ENCODE assay signal across 9 cellular contexts in the genomic region with DNA sequence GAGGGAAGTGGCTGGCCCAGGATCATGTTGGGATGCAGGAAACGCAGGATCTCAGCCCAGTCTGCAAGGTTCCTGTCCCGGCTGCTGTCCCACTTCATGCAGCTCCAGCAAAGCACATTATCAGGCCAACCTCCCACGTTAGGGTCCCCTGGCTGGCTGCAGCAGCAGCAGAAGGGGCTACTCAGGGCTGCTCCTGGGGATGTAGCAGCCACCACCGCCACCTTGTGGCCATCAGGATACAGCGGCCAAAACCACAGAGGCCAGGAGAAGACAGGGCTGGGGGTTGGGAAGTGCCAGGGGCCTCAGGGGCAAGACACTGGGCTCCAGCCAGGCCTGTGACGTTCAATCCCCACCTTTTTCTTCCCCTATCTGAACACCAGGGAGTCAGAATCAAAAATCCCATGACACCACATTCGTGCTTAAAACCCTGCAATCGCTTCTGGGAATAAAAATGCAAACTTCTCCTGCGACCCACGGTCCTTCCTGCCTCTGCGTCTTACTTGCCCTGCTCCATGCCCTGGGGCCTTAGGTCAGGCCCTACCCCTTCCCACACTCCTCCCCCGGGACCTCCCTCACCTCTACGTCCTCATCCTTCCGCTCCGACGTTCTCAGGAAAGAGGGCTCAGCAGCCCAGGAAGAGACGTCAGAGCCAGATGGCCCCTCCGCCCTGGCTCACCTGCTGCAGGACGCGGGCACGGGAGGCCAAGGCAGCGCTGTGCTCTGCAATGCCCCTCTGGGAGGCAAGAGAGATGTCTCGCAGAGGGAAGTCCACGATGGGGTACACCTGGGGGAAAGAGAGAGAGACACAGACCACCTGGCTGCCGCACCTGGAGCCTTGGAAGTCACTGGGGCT. TPM values are rescaled to one million over a fixed set of nuclear protein-coding genes. Genes with fewer than 3 reads are reported as not detected.
DNase-seq lines count a peak whose midpoint lies in the region; ATAC-seq and TF ChIP-seq lines count a peak whose summit lies in the region.
"Had no signal": no experiment of that assay in that cellular context is flagged by ENCODE, and none has a peak within 500 bp of the region (broad histone marks: within the 10 kb centered on the region; RNA-seq: fewer than 3 reads in every experiment).

No MANE protein-coding gene starts in this region.

- TF ChIP-seq CTCF in DND-41 (IDR thresholded peaks at IDR 0.05; ENCODE audit: borderline replicate concordance, extremely low read depth, low read length, poor library complexity, severe bottlenecking) (peak; percentile 85), OCI-LY3 (IDR thresholded peaks at IDR 0.05; ENCODE audit: low read depth, low read length) (peak; percentile 96), heart left ventricle (IDR thresholded peaks at IDR 0.05) (peak; percentile 78 to 95 (median 88))

- H4K20me1 ChIP-seq in DND-41 (ENCODE audit: insufficient read depth, low read length) (peaks cover 4% of the 10 kb centered on the region; the same call in 1 of the 2 replicates), OCI-LY3 (ENCODE audit: insufficient read depth, low read length) (no peaks in the 10 kb centered on the region)

- H3K4me1 Mint-ChIP-seq in activated naive CD8-positive, alpha-beta T cell treated with anti-CD3 and anti-CD28 coated beads for 36 hours, result peaks cover 3% of the 10 kb centered on the region

- H3K79me2 ChIP-seq in DND-41 (ENCODE audit: insufficient read depth, low read length), result no peaks in the 10 kb centered on the region
- H3K79me2 ChIP-seq in OCI-LY3 (ENCODE audit: low read length), result no peaks in the 10 kb centered on the region

- intact Hi-C loops in heart left ventricle (cut with DNase I) (loop anchor here (2.0 to 10.0 kb wide), 4 partner anchors 141 to 298 kb away; no protein-coding TSS in a partner anchor), posterior vena cava (cut with DNase I) (loop anchor here (5.0 kb wide), 2 partner anchors 176 to 181 kb away; no protein-coding TSS in a partner anchor)

- peak; percentile 93 for ATAC-seq in DND-41 (ENCODE audit: insufficient read depth, low read depth)
- ATAC-seq in GM19397 (IDR thresholded peaks at IDR 0.05; ENCODE audit: unreplicated experiment), result peak; percentile 94
- ATAC-seq in HG03432 (IDR thresholded peaks at IDR 0.05; ENCODE audit: unreplicated experiment), result peak; percentile 92
- ATAC-seq in heart left ventricle, result peak; percentile 65 to 92 (median 84)

- peaks cover 12% of the 10 kb centered on the region for H3K27me3 Mint-ChIP-seq in activated naive CD8-positive, alpha-beta T cell treated with anti-CD3 and anti-CD28 coated beads for 36 hours

- H3K9me3 ChIP-seq in DND-41 (ENCODE audit: insufficient read depth, low read length, severe bottlenecking), result no peaks in the 10 kb centered on the region
- no peaks in the 10 kb centered on the region for H3K9me3 ChIP-seq in OCI-LY3 (ENCODE audit: insufficient read depth, low read length)
- H3K9me3 ChIP-seq in heart left ventricle, result peaks cover 0 to 7% (median 0%) of the 10 kb centered on the region in 12 donors

- no peak overlapping the region for H3K4me3 Mint-ChIP-seq in activated naive CD8-positive, alpha-beta T cell treated with anti-CD3 and anti-CD28 coated beads for 36 hours

- no peaks in the 10 kb centered on the region for H3K4me1 ChIP-seq in DND-41 (ENCODE audit: insufficient read depth, low read length)
- H3K4me1 ChIP-seq in OCI-LY3 (ENCODE audit: low read length), result peaks cover 5% of the 10 kb centered on the region; the same call in 1 of the 2 replicates
- peaks cover 0 to 25% (median 12%) of the 10 kb centered on the region in 12 donors for H3K4me1 ChIP-seq in heart left ventricle

- DNase-seq in DND-41, result peak; percentile 56
- DNase-seq in activated naive CD8-positive, alpha-beta T cell treated with anti-CD3 and anti-CD28 coated beads for 36 hours, result peak; percentile 45
- DNase-seq in heart left ventricle, result peak; percentile 63 to 79 (median 71)
- peak; percentile 89 for DNase-seq in posterior vena cava (ENCODE audit: low spot score)
- no peak for DNase-seq in OCI-M2 (lab: John Stamatoyannopoulos, UW; ENCODE audit: unreplicated experiment)

- H3K4me2 ChIP-seq in DND-41 (ENCODE audit: insufficient read depth, low read length) (no peak overlapping the region), OCI-LY3 (ENCODE audit: low read length) (peak overlapping the region; percentile 76)

- 38 to 43% (median 41%) methylated on average over 21 to 25 of the region's 25 CpGs for WGBS in heart left ventricle, 4 donors

- H3K27me3 ChIP-seq in DND-41 (ENCODE audit: insufficient read depth, low read length, poor library complexity) (no peaks in the 10 kb centered on the region), OCI-LY3 (ENCODE audit: low read depth, low read length) (no peaks in the 10 kb centered on the region), heart left ventricle (no peaks in the 10 kb centered on the region)

- H3K27ac Mint-ChIP-seq in activated naive CD8-positive, alpha-beta T cell treated with anti-CD3 and anti-CD28 coated beads for 36 hours, result no peak overlapping the region

- no peak overlapping the region for H3K4me3 ChIP-seq in DND-41 (ENCODE audit: low read depth in 1 of 2, low read length in 2 of 2)
- peak overlapping the region; percentile 69 for H3K4me3 ChIP-seq in OCI-LY3 (ENCODE audit: low read length)
- peak overlapping the region in 2 of 12 donors; percentile 10 to 19 for H3K4me3 ChIP-seq in heart left ventricle

- H3K9me3 Mint-ChIP-seq in activated naive CD8-positive, alpha-beta T cell treated with anti-CD3 and anti-CD28 coated beads for 36 hours, result no peaks in the 10 kb centered on the region

- H3K27ac ChIP-seq in DND-41 (ENCODE audit: low read length) (no peak overlapping the region), OCI-LY3 (ENCODE audit: low read length) (no peak overlapping the region), heart left ventricle (peak overlapping the region in 1 of 12 donors; percentile 30)

- no peak for TF ChIP-seq POLR2A in heart left ventricle (IDR thresholded peaks at IDR 0.05)

- H3K36me3 ChIP-seq in DND-41 (ENCODE audit: insufficient read depth, low read length), result no peaks in the 10 kb centered on the region
- H3K36me3 ChIP-seq in OCI-LY3 (replicated peaks; ENCODE audit: low read depth, low read length), result no peaks in the 10 kb centered on the region
- H3K36me3 ChIP-seq in heart left ventricle, result no peaks in the 10 kb centered on the region

- no peak overlapping the region for H3K9ac ChIP-seq in DND-41 (ENCODE audit: low read depth, low read length)
- H3K9ac ChIP-seq in OCI-LY3 (ENCODE audit: low read length), result peak overlapping the region; percentile 30; the same call in 1 of the 2 replicates

- H2AFZ ChIP-seq in DND-41 (ENCODE audit: low read depth, low read length) (no peak overlapping the region), OCI-LY3 (ENCODE audit: low read depth, low read length) (peak overlapping the region; percentile 87)

- H3K36me3 Mint-ChIP-seq in activated naive CD8-positive, alpha-beta T cell treated with anti-CD3 and anti-CD28 coated beads for 36 hours, result no peaks in the 10 kb centered on the region

RNA-seq across cellular contexts. Expression of gene SSUH2, which starts 21.5 kb away (rescaled TPM):
- total RNA-seq in activated naive CD8-positive, alpha-beta T cell treated with anti-CD3 and anti-CD28 coated beads for 36 hours, result under 1 TPM; 0.12 to 0.20 TPM
- total RNA-seq in heart left ventricle (1 to 10 TPM in 5 of 9 donors, under 1 TPM in 3, not detected in 1; 0.68 to 5.3 (median 1.3) TPM), posterior vena cava (under 1 TPM; 0.24 to 0.32 TPM)
- 1 to 10 TPM in 1 of 2 donors, under 1 TPM in 1; 0.33 to 2.9 TPM for polyA plus RNA-seq in heart left ventricle
- total RNA-seq: glomerular endothelial cell had no signal
